In the genomic region with DNA sequence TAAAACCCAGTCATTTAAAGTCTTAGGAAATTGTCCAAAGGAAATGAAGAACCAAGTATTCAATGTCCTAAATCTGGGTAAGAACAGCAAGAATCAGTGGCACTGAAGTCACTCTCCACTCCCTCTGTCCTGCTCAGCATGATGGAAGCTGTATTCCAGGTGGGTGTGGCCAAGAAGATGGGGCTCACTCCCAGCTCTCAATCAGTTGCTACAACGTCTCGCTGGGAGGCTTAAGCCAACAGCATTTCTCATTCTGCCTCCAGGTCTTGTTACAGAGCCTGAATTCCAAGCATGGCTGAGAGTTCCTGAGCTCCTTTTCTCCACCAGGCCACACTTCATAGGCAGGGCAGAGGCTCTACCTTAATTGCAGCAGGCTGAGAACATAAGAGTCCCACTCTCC, we compare ENCODE assay signal across 1 cellular context.
TF ChIP-seq lines count a peak whose summit lies in the region.

No MANE protein-coding gene starts in this region.

TF ChIP-seq in IMR-90, 13 proteins besides CTCF, POLR2A, EP300 and RAD21:
- TF ChIP-seq RFX5 (IDR thresholded peaks at IDR 0.05; ENCODE audit: low read depth, low read length) (no peak), CHD1 (IDR thresholded peaks at IDR 0.05; ENCODE audit: low read depth, low read length) (no peak), FOS (IDR thresholded peaks at IDR 0.05; ENCODE audit: low read depth, low read length) (no peak), SMC3 (IDR thresholded peaks at IDR 0.05; ENCODE audit: low read depth, low read length) (no peak), NFE2L2 (IDR thresholded peaks at IDR 0.05; ENCODE audit: low read depth, low read length) (no peak)
- TF ChIP-seq, protein P1, sequence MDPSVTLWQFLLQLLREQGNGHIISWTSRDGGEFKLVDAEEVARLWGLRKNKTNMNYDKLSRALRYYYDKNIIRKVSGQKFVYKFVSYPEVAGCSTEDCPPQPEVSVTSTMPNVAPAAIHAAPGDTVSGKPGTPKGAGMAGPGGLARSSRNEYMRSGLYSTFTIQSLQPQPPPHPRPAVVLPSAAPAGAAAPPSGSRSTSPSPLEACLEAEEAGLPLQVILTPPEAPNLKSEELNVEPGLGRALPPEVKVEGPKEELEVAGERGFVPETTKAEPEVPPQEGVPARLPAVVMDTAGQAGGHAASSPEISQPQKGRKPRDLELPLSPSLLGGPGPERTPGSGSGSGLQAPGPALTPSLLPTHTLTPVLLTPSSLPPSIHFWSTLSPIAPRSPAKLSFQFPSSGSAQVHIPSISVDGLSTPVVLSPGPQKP (IDR thresholded peaks at IDR 0.05; ENCODE audit: borderline replicate concordance, low read depth, low read length), result no peak
- TF ChIP-seq, protein P2, sequence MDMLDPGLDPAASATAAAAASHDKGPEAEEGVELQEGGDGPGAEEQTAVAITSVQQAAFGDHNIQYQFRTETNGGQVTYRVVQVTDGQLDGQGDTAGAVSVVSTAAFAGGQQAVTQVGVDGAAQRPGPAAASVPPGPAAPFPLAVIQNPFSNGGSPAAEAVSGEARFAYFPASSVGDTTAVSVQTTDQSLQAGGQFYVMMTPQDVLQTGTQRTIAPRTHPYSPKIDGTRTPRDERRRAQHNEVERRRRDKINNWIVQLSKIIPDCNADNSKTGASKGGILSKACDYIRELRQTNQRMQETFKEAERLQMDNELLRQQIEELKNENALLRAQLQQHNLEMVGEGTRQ (IDR thresholded peaks at IDR 0.05; ENCODE audit: low read depth, low read length), result no peak
